In the genomic region with DNA sequence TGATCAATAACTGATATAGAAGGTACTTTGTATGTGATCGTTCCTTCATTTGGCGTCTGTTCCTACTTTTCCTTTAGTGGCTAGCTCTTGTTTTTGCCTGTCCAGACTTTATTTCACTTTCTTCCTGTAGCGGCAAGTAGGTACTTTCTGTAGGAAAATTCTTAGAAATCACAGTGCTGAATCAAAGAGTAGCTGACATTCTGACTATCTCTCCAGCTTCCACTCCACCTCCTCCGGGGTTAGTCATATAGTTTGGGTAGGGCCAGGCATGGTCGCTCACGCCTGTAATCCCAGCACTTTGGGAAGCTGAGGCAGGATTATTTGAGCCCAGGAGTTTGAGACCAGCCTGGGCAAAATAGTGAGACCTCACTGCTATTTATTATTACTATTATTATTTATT, we compare ENCODE assay signal across 19 cellular contexts. TPM values are rescaled to one million over a fixed set of nuclear protein-coding genes. Genes with fewer than 3 reads are reported as not detected.
DNase-seq lines count a peak whose midpoint lies in the region; ATAC-seq and TF ChIP-seq lines count a peak whose summit lies in the region.
"Had no signal": no experiment of that assay in that cellular context is flagged by ENCODE, and none has a peak within 500 bp of the region (broad histone marks: within the 10 kb centered on the region; RNA-seq: fewer than 3 reads in every experiment).

No MANE protein-coding gene starts in this region.

- no peaks in the 10 kb centered on the region for H3K36me3 ChIP-seq in esophagus (ENCODE audit: control insufficient read depth in 2 of 2, insufficient read depth in 2 of 2, low read length in 1 of 2)

- H3K4me3 Mint-ChIP-seq in WTC11 (no peak overlapping the region), mesothelial cell of epicardium (no peak overlapping the region), type B pancreatic cell (no peak overlapping the region)
- H3K4me3 Mint-ChIP-seq: CD4-positive, alpha-beta memory T cell had no signal

- ATAC-seq in WTC11 (no peak), GM19395 (IDR thresholded peaks at IDR 0.05; ENCODE audit: unreplicated experiment) (no peak)

- TF ChIP-seq CTCF in WTC11 (IDR thresholded peaks at IDR 0.05) (no peak), mesothelial cell of epicardium (IDR thresholded peaks at IDR 0.05; ENCODE audit: unreplicated experiment) (no peak), type B pancreatic cell (conservative IDR thresholded peaks at IDR 0.05) (no peak)

- WGBS in esophagus, 2 donors: 50 to 62% methylated on average over 6 of the region's 6 CpGs

- peak overlapping the region; percentile 17; the same call in 1 of the 2 replicates for H3K27ac Mint-ChIP-seq in WTC11
- H3K27ac Mint-ChIP-seq in mesothelial cell of epicardium: peak overlapping the region; percentile 83
- H3K27ac Mint-ChIP-seq in type B pancreatic cell: peak overlapping the region; percentile 83
- H3K27ac Mint-ChIP-seq: CD4-positive, alpha-beta memory T cell had no signal

- H3K27ac ChIP-seq in esophagus (ENCODE audit: low read depth in 2 of 2, low read length in 1 of 2): peak overlapping the region; percentile 65 to 94
- H3K27ac ChIP-seq: A549, GM23248 had no signal

- POLR2A ChIA-PET in WTC11 (lab: Charles Lee): no interaction called here

- H3K36me3 Mint-ChIP-seq in WTC11 (peaks cover 16% of the 10 kb centered on the region), mesothelial cell of epicardium (no peaks in the 10 kb centered on the region), type B pancreatic cell (no peaks in the 10 kb centered on the region)
- H3K36me3 Mint-ChIP-seq: CD4-positive, alpha-beta memory T cell had no signal

- 0 out of 2 replicates have a peak, but pooled peaks cover 2% of the 10 kb centered on the region for H3K4me1 Mint-ChIP-seq in WTC11
- peaks cover 4% of the 10 kb centered on the region for H3K4me1 Mint-ChIP-seq in mesothelial cell of epicardium
- peaks cover 9% of the 10 kb centered on the region for H3K4me1 Mint-ChIP-seq in type B pancreatic cell (ENCODE audit: unreplicated experiment)

- CTCF ChIA-PET in WTC11 (lab: Charles Lee): no interaction called here

- no peaks in the 10 kb centered on the region for H3K9me3 ChIP-seq in esophagus (ENCODE audit: control insufficient read depth in 2 of 2, insufficient read depth in 1 of 2, low read depth in 1 of 2, low read length in 1 of 2)

- H3K27me3 ChIP-seq in esophagus (ENCODE audit: control insufficient read depth in 1 of 2, insufficient read depth in 2 of 2, low read length in 2 of 2): no peaks in the 10 kb centered on the region

- H3K4me3 ChIP-seq in esophagus (ENCODE audit: low read depth in 1 of 2, low read length in 2 of 2): no peak overlapping the region
- H3K4me3 ChIP-seq: A549, GM23248 had no signal

- H3K9me3 Mint-ChIP-seq in WTC11: peaks cover 17% of the 10 kb centered on the region
- H3K9me3 Mint-ChIP-seq in mesothelial cell of epicardium: no peaks in the 10 kb centered on the region
- H3K9me3 Mint-ChIP-seq in type B pancreatic cell: no peaks in the 10 kb centered on the region

- no peak for DNase-seq in WTC11 (ENCODE audit: low spot score)
- DNase-seq in mesothelial cell of epicardium (ENCODE audit: low spot score in 2 of 2, unreplicated experiment in 2 of 2): no peak
- DNase-seq in type B pancreatic cell (ENCODE audit: extremely low spot score, unreplicated experiment): no peak
- no peak for DNase-seq in NCI-H1048 (lab: John Stamatoyannopoulos, UW)
- DNase-seq in activated gamma-delta T cell (lab: John Stamatoyannopoulos, UW): no peak
- DNase-seq: CD4-positive, alpha-beta memory T cell; DMS153; GF-D8; GM23248; HCEC 1CT; Kasumi-1; MM.1S; NCI-H510A; NCI-H774; OCI-M1; SIG-M5 had no signal

- no peaks in the 10 kb centered on the region for H3K4me1 ChIP-seq in esophagus (ENCODE audit: control insufficient read depth in 2 of 2, insufficient read depth in 2 of 2, low read length in 1 of 2)

- peaks cover 5% of the 10 kb centered on the region for H3K27me3 Mint-ChIP-seq in WTC11 (ENCODE audit: low read depth)
- H3K27me3 Mint-ChIP-seq in mesothelial cell of epicardium (ENCODE audit: low read depth): no peaks in the 10 kb centered on the region
- H3K27me3 Mint-ChIP-seq in type B pancreatic cell: no peaks in the 10 kb centered on the region

TF ChIP-seq in WTC11, 78 proteins besides CTCF, POLR2A, EP300 and RAD21 (continues in another document):
- TF ChIP-seq, protein P1, sequence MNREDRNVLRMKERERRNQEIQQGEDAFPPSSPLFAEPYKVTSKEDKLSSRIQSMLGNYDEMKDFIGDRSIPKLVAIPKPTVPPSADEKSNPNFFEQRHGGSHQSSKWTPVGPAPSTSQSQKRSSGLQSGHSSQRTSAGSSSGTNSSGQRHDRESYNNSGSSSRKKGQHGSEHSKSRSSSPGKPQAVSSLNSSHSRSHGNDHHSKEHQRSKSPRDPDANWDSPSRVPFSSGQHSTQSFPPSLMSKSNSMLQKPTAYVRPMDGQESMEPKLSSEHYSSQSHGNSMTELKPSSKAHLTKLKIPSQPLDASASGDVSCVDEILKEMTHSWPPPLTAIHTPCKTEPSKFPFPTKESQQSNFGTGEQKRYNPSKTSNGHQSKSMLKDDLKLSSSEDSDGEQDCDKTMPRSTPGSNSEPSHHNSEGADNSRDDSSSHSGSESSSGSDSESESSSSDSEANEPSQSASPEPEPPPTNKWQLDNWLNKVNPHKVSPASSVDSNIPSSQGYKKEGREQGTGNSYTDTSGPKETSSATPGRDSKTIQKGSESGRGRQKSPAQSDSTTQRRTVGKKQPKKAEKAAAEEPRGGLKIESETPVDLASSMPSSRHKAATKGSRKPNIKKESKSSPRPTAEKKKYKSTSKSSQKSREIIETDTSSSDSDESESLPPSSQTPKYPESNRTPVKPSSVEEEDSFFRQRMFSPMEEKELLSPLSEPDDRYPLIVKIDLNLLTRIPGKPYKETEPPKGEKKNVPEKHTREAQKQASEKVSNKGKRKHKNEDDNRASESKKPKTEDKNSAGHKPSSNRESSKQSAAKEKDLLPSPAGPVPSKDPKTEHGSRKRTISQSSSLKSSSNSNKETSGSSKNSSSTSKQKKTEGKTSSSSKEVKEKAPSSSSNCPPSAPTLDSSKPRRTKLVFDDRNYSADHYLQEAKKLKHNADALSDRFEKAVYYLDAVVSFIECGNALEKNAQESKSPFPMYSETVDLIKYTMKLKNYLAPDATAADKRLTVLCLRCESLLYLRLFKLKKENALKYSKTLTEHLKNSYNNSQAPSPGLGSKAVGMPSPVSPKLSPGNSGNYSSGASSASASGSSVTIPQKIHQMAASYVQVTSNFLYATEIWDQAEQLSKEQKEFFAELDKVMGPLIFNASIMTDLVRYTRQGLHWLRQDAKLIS (CRISPR knock-in tag; IDR thresholded peaks at IDR 0.05; ENCODE audit: borderline replicate concordance): no peak
- TF ChIP-seq TCF7 (CRISPR knock-in tag; IDR thresholded peaks at IDR 0.05; ENCODE audit: low read depth) (no peak), HMGA2 (CRISPR knock-in tag; IDR thresholded peaks at IDR 0.05) (no peak), PRRX2 (CRISPR knock-in tag; IDR thresholded peaks at IDR 0.05) (no peak), TEAD1 (CRISPR knock-in tag; IDR thresholded peaks at IDR 0.05) (no peak), ETV6 (CRISPR knock-in tag; IDR thresholded peaks at IDR 0.05) (no peak)
- TF ChIP-seq, protein P2, sequence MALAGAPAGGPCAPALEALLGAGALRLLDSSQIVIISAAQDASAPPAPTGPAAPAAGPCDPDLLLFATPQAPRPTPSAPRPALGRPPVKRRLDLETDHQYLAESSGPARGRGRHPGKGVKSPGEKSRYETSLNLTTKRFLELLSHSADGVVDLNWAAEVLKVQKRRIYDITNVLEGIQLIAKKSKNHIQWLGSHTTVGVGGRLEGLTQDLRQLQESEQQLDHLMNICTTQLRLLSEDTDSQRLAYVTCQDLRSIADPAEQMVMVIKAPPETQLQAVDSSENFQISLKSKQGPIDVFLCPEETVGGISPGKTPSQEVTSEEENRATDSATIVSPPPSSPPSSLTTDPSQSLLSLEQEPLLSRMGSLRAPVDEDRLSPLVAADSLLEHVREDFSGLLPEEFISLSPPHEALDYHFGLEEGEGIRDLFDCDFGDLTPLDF (CRISPR knock-in tag; IDR thresholded peaks at IDR 0.05): no peak
- TF ChIP-seq, protein P3, sequence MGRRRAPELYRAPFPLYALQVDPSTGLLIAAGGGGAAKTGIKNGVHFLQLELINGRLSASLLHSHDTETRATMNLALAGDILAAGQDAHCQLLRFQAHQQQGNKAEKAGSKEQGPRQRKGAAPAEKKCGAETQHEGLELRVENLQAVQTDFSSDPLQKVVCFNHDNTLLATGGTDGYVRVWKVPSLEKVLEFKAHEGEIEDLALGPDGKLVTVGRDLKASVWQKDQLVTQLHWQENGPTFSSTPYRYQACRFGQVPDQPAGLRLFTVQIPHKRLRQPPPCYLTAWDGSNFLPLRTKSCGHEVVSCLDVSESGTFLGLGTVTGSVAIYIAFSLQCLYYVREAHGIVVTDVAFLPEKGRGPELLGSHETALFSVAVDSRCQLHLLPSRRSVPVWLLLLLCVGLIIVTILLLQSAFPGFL (CRISPR knock-in tag; IDR thresholded peaks at IDR 0.05; ENCODE audit: borderline replicate concordance): no peak
- TF ChIP-seq, protein P4, sequence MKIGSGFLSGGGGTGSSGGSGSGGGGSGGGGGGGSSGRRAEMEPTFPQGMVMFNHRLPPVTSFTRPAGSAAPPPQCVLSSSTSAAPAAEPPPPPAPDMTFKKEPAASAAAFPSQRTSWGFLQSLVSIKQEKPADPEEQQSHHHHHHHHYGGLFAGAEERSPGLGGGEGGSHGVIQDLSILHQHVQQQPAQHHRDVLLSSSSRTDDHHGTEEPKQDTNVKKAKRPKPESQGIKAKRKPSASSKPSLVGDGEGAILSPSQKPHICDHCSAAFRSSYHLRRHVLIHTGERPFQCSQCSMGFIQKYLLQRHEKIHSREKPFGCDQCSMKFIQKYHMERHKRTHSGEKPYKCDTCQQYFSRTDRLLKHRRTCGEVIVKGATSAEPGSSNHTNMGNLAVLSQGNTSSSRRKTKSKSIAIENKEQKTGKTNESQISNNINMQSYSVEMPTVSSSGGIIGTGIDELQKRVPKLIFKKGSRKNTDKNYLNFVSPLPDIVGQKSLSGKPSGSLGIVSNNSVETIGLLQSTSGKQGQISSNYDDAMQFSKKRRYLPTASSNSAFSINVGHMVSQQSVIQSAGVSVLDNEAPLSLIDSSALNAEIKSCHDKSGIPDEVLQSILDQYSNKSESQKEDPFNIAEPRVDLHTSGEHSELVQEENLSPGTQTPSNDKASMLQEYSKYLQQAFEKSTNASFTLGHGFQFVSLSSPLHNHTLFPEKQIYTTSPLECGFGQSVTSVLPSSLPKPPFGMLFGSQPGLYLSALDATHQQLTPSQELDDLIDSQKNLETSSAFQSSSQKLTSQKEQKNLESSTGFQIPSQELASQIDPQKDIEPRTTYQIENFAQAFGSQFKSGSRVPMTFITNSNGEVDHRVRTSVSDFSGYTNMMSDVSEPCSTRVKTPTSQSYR (CRISPR knock-in tag; IDR thresholded peaks at IDR 0.05): no peak

RNA-seq across cellular contexts. Expression of a gene that starts 29.9 kb away (rescaled TPM):
- total RNA-seq in WTC11 (2021) (113 to 115 TPM (median 114 TPM) in 3 replicates), mesothelial cell of epicardium (141 to 151 TPM (median 144 TPM) in 3 replicates), type B pancreatic cell (ENCODE audit: low replicate concordance) (120 and 126 TPM in 2 replicates)
- 10 to 100 TPM; 36.6 to 40.7 TPM for polyA plus RNA-seq in esophagus

RNA-seq across cellular contexts. Expression of a gene that starts 51.9 kb away (rescaled TPM):
- total RNA-seq in WTC11 (2021): 45.9 to 54.1 TPM (median 51.1 TPM) in 3 replicates
- polyA plus RNA-seq in esophagus: 10 to 100 TPM in 1 of 2 donors, 1 to 10 TPM in 1; 10.0 to 15.1 TPM
- total RNA-seq in mesothelial cell of epicardium: 39.6 to 42.3 TPM (median 41.8 TPM) in 3 replicates
- total RNA-seq in type B pancreatic cell (ENCODE audit: low replicate concordance): 27.5 and 39.3 TPM in 2 replicates

Comparison
In these comparisons a context has a peak if more than half of its experiments do, and no peak if none do; other contexts are left out.
1. H3K27ac Mint-ChIP-seq: peak in every context shown above with its lines; median percentile 83 in mesothelial cell of epicardium; 83 in type B pancreatic cell; 17 in WTC11.